Comparison of ENCODE assay signal across 24 cellular contexts in the genomic region with DNA sequence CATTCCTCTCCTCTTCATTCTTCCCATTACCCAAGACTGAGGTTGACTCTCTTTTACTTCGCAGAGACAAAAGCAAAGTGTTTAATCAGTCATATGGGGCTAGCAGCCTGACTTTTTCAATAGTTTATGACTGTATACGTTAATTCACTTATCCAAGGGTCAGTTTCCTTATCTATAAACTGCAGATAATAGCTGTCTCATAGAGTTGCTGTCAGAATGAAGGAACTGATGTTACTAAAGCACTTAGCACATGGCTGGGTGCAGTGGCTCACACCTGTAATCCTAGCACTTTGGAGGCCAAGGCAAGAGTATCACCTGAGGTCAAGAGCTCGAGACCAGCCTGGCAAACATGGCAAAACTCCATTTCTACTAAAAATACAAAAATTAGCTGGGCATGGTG.
"Had no signal": no experiment of that assay in that cellular context is flagged by ENCODE, and none has a peak within 500 bp of the region (broad histone marks: within the 10 kb centered on the region; RNA-seq: fewer than 3 reads in every experiment).

No MANE protein-coding gene starts in this region.

- ATAC-seq: Panc1, PC-3, SK-N-SH treated with all-trans-retinoic acid at 6 μM for 48 hours had no signal

- H3K4me3 ChIP-seq: SJCRH30 had no signal

- H3K36me3 ChIP-seq: SJCRH30 had no signal

- H3K27ac ChIP-seq: KMS-11, RWPE1, SJCRH30 had no signal

- H3K9ac ChIP-seq: KMS-11 had no signal

- DNase-seq: IMR-90, Kasumi-1, MM.1S, MV-4-11, NCI-H1048, NCI-H1105, NCI-H1417 treated with DMSO at 0.1 percent for 48 hours, NCI-H146, NCI-H1694 treated with DMSO at 0.1 percent for 48 hours, NCI-H1930, NCI-H2081, NCI-H2107, NCI-H2227 treated with DMSO at 0.1 percent for 48 hours, NCI-H524, NCI-H69, NCI-H774, PC-3, SHP77, SJCRH30 had no signal

- FAIRE-seq: HepG2 had no signal

- H3K9me3 ChIP-seq: SJCRH30 had no signal

- H3K4me1 ChIP-seq: SJCRH30 had no signal

- H3K27me3 ChIP-seq: SJCRH30 had no signal

- H3K4me2 ChIP-seq: KMS-11 had no signal
